In the genomic region with DNA sequence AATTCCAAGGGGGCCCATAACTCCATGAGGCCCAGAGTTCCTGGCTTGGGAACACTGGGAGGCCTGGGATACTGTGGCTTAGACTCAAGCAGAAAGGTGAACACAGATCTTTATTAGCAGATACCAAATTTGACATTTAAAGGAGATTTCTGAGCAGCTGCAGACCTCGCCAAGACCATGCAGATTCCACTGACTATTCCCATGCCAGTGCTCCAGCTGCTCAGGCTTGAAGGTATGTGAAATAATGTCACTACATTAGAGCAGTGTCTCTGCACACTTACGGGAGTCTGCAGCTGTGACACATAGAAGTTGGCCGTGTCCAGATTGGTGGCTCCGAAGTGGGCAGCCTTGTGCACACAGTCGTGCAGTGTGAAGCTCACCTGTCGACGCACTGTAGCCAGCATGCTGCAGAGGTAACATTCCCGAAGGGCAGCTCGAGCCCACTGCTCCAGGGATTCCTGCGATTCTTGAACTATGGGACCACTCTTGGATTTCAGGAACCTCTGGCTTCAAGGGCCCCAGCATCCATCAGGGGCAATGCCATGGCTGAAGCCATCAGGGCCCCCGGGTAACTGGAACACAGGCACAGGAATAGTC, we compare ENCODE assay signal across 20 cellular contexts. TPM values are rescaled to one million over a fixed set of nuclear protein-coding genes. Genes with fewer than 3 reads are reported as not detected.
DNase-seq lines count a peak whose midpoint lies in the region; ATAC-seq, FAIRE-seq and TF ChIP-seq lines count a peak whose summit lies in the region.
"Had no signal": no experiment of that assay in that cellular context is flagged by ENCODE, and none has a peak within 500 bp of the region (broad histone marks: within the 10 kb centered on the region; RNA-seq: fewer than 3 reads in every experiment).

No MANE protein-coding gene starts in this region.

- no peak overlapping the region for H3K4me2 ChIP-seq in SK-N-SH
- no peak overlapping the region for H3K4me2 ChIP-seq in H1 (ENCODE audit: insufficient read depth in 1 of 2, low read depth in 2 of 2, low read length in 2 of 2)
- H3K4me2 ChIP-seq: BLaER1 treated with 17β-estradiol and CSF1 and Interleukin-3, amounts not matched to agents 10 nM and 100 nM had no signal

- no peak for TF ChIP-seq EP300 in SK-N-SH (IDR thresholded peaks at IDR 0.05; ENCODE audit: borderline replicate concordance in 1 of 2, low read depth in 1 of 2, low read length in 1 of 2)
- no peak for TF ChIP-seq EP300 in H1 (IDR thresholded peaks at IDR 0.05; ENCODE audit: borderline replicate concordance in 1 of 2, low read depth in 2 of 2, low read length in 2 of 2)

- H3K23ac ChIP-seq in H1 (ENCODE audit: insufficient read length) = no peak overlapping the region

- H3K79me1 ChIP-seq in H1 (ENCODE audit: low read depth, low read length) = peaks cover 6% of the 10 kb centered on the region

- FAIRE-seq in H1 (lab: Jason Lieb, UNC) = no peak
- FAIRE-seq: D721Med, GM18507, K562 had no signal

- peak; percentile 20; the same call in 1 of the 3 replicates for ATAC-seq in SK-N-SH treated with all-trans-retinoic acid at 6 μM for 48 hours
- ATAC-seq in psoas muscle = peak in 3 of 4 donors; percentile 13 to 23 (median 20)
- ATAC-seq: K562 had no signal

- intact Hi-C loops in psoas muscle (cut with DNase I) = no loop called here

- no peaks in the 10 kb centered on the region for H3K23me2 ChIP-seq in H1 (ENCODE audit: low read depth, low read length)

- H4K20me1 ChIP-seq in SK-N-SH (ENCODE audit: insufficient read depth) = peaks cover 67% of the 10 kb centered on the region
- peaks cover 0 to 3% of the 10 kb centered on the region in 2 experiments for H4K20me1 ChIP-seq in H1 (replicated peaks in 1 of 2; ENCODE audit: control insufficient read depth in 1 of 2, insufficient read depth in 2 of 2, low read length in 2 of 2)

- H2AFZ ChIP-seq in SK-N-SH (ENCODE audit: low read depth) (no peak overlapping the region), H1 (ENCODE audit: low read length) (no peak overlapping the region)
- H2AFZ ChIP-seq: GM23248 had no signal

- H3K9me3 Mint-ChIP-seq in activated T-cell treated with anti-CD3 and anti-CD28 coated beads, Interleukin-2, amount 50 U/mL, for 24 hours = no peaks in the 10 kb centered on the region
- H3K9me3 Mint-ChIP-seq: CD4-positive, CD25-positive, alpha-beta regulatory T cell; H9 had no signal

- H4K91ac ChIP-seq in H1 (replicated peaks; ENCODE audit: insufficient read length, low read length) = no peak overlapping the region

- no peak overlapping the region for H2AK5ac ChIP-seq in H1 (ENCODE audit: low read depth, low read length)

- H3F3A ChIP-seq in SK-N-SH (replicated peaks; ENCODE audit: insufficient read depth) = peaks cover 20% of the 10 kb centered on the region

- H3K4me3 Mint-ChIP-seq in activated T-cell treated with anti-CD3 and anti-CD28 coated beads, Interleukin-2, amount 50 U/mL, for 24 hours = no peak overlapping the region
- H3K4me3 Mint-ChIP-seq: CD4-positive, CD25-positive, alpha-beta regulatory T cell; H9 had no signal

- H2BK5ac ChIP-seq in H1 (ENCODE audit: low read depth, low read length) = 0 out of 2 replicates have a peak overlapping the region, but pooled peaks have one; percentile 16

- H3K79me2 ChIP-seq in SK-N-SH (ENCODE audit: insufficient read depth) (peaks cover 99% of the 10 kb centered on the region), H1 (ENCODE audit: control insufficient read depth in 1 of 2, insufficient read depth in 2 of 2, low read length in 2 of 2) (peaks cover 0 to 51% of the 10 kb centered on the region in 2 experiments; a peak in 2 of 4 replicates)

- H3K18ac ChIP-seq in H1 (ENCODE audit: extremely low read depth, low read length) = no peak overlapping the region; the same call in 1 of the 2 replicates

- peaks cover 60% of the 10 kb centered on the region for H3K4me1 Mint-ChIP-seq in activated T-cell treated with anti-CD3 and anti-CD28 coated beads, Interleukin-2, amount 50 U/mL, for 24 hours (ENCODE audit: low read depth)

- TF ChIP-seq POLR2A in H1 (IDR thresholded peaks at IDR 0.05; ENCODE audit: control extremely low read depth in 1 of 2, low read depth in 2 of 2, low read length in 2 of 2) = no peak

- H3K4me3 ChIP-seq in SK-N-SH (ENCODE audit: low read depth in 2 of 2, low read length in 1 of 2) = no peak overlapping the region
- H3K4me3 ChIP-seq in H1 (ENCODE audit: extremely low read depth in 1 of 4, insufficient read depth in 2 of 4, low read depth in 3 of 4, low read length in 4 of 4) = no peak overlapping the region
- no peak overlapping the region for H3K4me3 ChIP-seq in psoas muscle
- H3K4me3 ChIP-seq: BLaER1 treated with 17β-estradiol and CSF1 and Interleukin-3, amounts not matched to agents 10 nM and 100 nM; GM23248; K562 had no signal

- no peak overlapping the region for H3K27ac Mint-ChIP-seq in activated T-cell treated with anti-CD3 and anti-CD28 coated beads, Interleukin-2, amount 50 U/mL, for 24 hours

- H4K8ac ChIP-seq in H1 (ENCODE audit: extremely low read depth, insufficient read depth, low read length) = no peak overlapping the region

- no peak for TF ChIP-seq RAD21 in SK-N-SH (IDR thresholded peaks at IDR 0.05; ENCODE audit: low read length)
- TF ChIP-seq RAD21 in H1 (IDR thresholded peaks at IDR 0.05 in 1 of 2, conservative IDR thresholded peaks at IDR 0.05 in 1 of 2; ENCODE audit: low read depth in 2 of 2, low read length in 2 of 2) = no peak

- no peak overlapping the region for H2BK15ac ChIP-seq in H1 (ENCODE audit: low read length)

- CTCF ChIA-PET in SK-N-SH (lab: Yijun Ruan, JAX) (interaction anchor here (0.6 to 1.6 kb wide), 3 partner anchors 10 to 138 kb away, joined by 3 to 6 read pairs (median 4); no protein-coding TSS in a partner anchor), H1 (lab: Charles Lee; ENCODE audit: partially characterized antibody) (interaction anchor here (1.6 to 2.4 kb wide), 4 partner anchors 16 to 253 kb away, joined by 3 to 9 read pairs (median 4); a partner anchor contains a TSS)

- POLR2A ChIA-PET in SK-N-SH (lab: Yijun Ruan, JAX) (no interaction called here), H1 (lab: Charles Lee; ENCODE audit: partially characterized antibody) (interaction anchor here (1.2 kb wide), 1 partner anchor 46 kb away, joined by 5 read pairs; a partner anchor contains a TSS)

- no peak overlapping the region for H3K4ac ChIP-seq in H1 (replicated peaks; ENCODE audit: insufficient read length, low read depth, low read length)

- H2BK12ac ChIP-seq in H1 (ENCODE audit: low read depth, low read length) = no peak overlapping the region

- no peak overlapping the region for H4K5ac ChIP-seq in H1 (ENCODE audit: insufficient read length, low read depth, low read length)

- H3K14ac ChIP-seq in H1 (ENCODE audit: insufficient read length) = no peak overlapping the region

- no peak overlapping the region; a peak in 1 of 4 replicates for H3K27ac ChIP-seq in SK-N-SH (ENCODE audit: low read depth in 2 of 2, low read length in 1 of 2)
- no peak overlapping the region for H3K27ac ChIP-seq in H1 (ENCODE audit: low read depth, low read length)
- no peak overlapping the region for H3K27ac ChIP-seq in psoas muscle
- H3K27ac ChIP-seq: 22Rv1; BLaER1 treated with 17β-estradiol and CSF1 and Interleukin-3, amounts not matched to agents 10 nM and 100 nM; GM23248 had no signal

- H3K9ac ChIP-seq in SK-N-SH = no peak overlapping the region
- H3K9ac ChIP-seq in H1 (replicated peaks in 1 of 4; ENCODE audit: extremely low read depth in 1 of 4, low read depth in 3 of 4, low read length in 3 of 4) = 0 out of 7 replicates have a peak overlapping the region, but pooled peaks of 1 of the 4 experiments have one; percentile 2
- H3K9ac ChIP-seq: BLaER1 treated with 17β-estradiol and CSF1 and Interleukin-3, amounts not matched to agents 10 nM and 100 nM; GM23248 had no signal

- H3K36me3 ChIP-seq in SK-N-SH (replicated peaks in 1 of 2; ENCODE audit: control insufficient read depth in 1 of 2, insufficient read depth in 2 of 2, low read length in 1 of 2) (peaks cover 56 to 61% of the 10 kb centered on the region in 2 experiments), H1 (ENCODE audit: control insufficient read depth in 2 of 4, insufficient read depth in 4 of 4, low read length in 3 of 4) (peaks cover 0 to 7% (median 2%) of the 10 kb centered on the region in 4 experiments; a peak in 4 of 8 replicates), psoas muscle (ENCODE audit: insufficient read depth in 1 of 2, low read depth in 1 of 2) (peaks cover 0 to 13% of the 10 kb centered on the region in 2 donors)

- H3K56ac ChIP-seq in H1 (replicated peaks; ENCODE audit: insufficient read length, low read depth, low read length) = no peak overlapping the region

- H3K27me3 ChIP-seq in SK-N-SH (ENCODE audit: insufficient read depth) (no peaks in the 10 kb centered on the region), H1 (replicated peaks in 1 of 4; ENCODE audit: control insufficient read depth in 3 of 4, extremely low read depth in 1 of 4, insufficient read depth in 3 of 4, low read length in 3 of 4) (no peaks in the 10 kb centered on the region), psoas muscle (ENCODE audit: insufficient read depth in 3 of 3, low read length in 2 of 3) (no peaks in the 10 kb centered on the region)
- H3K27me3 ChIP-seq: BLaER1 treated with 17β-estradiol and CSF1 and Interleukin-3, amounts not matched to agents 10 nM and 100 nM had no signal

- H3K9me3 ChIP-seq in SK-N-SH (no peaks in the 10 kb centered on the region), H1 (ENCODE audit: insufficient read depth in 2 of 2, low read depth in 1 of 2, low read length in 1 of 2) (no peaks in the 10 kb centered on the region), psoas muscle (no peaks in the 10 kb centered on the region)

- peaks cover 78% of the 10 kb centered on the region for H3K36me3 Mint-ChIP-seq in activated T-cell treated with anti-CD3 and anti-CD28 coated beads, Interleukin-2, amount 50 U/mL, for 24 hours (ENCODE audit: low read depth)

- peaks cover 0 to 10% of the 10 kb centered on the region in 2 experiments; a peak in 3 of 4 replicates for H3K4me1 ChIP-seq in SK-N-SH (ENCODE audit: control insufficient read depth in 1 of 2, insufficient read depth in 2 of 2, low read depth in 1 of 2, low read length in 1 of 2)
- peaks cover 0 to 2% (median under 1%) of the 10 kb centered on the region in 4 experiments; a peak in 2 of 7 replicates for H3K4me1 ChIP-seq in H1 (replicated peaks in 1 of 4; ENCODE audit: control insufficient read depth in 3 of 4, insufficient read depth in 4 of 4, low read length in 3 of 4)
- H3K4me1 ChIP-seq in psoas muscle = peaks cover 26% of the 10 kb centered on the region
- H3K4me1 ChIP-seq: BLaER1 treated with 17β-estradiol and CSF1 and Interleukin-3, amounts not matched to agents 10 nM and 100 nM had no signal

- 100% methylated on average over 9 of the region's 11 CpGs for WGBS in SK-N-SH (ENCODE audit: low lambda C conversion rate)
- whole genome bisulfite sequencing in H1 (ENCODE audit: extremely low coverage in 1 of 2, insufficient coverage in 1 of 2, insufficient read length in 1 of 2, insufficient replicate concordance in 2 of 2, low coverage in 1 of 2, low lambda C conversion rate in 2 of 2, missing lambda C conversion rate in 1 of 2), 2 experiments = 99% methylated on average over 11 of the region's 11 CpGs; no CpG with 5 or more reads in 1 of the 2 experiments
- 55 to 72% (median 56%) methylated on average over 11 of the region's 11 CpGs for WGBS in psoas muscle, 3 donors

- no peaks in the 10 kb centered on the region for H3K27me3 Mint-ChIP-seq in activated T-cell treated with anti-CD3 and anti-CD28 coated beads, Interleukin-2, amount 50 U/mL, for 24 hours
- H3K27me3 Mint-ChIP-seq: CD4-positive, CD25-positive, alpha-beta regulatory T cell had no signal

- DNase-seq in SK-N-SH (no peak), LHCN-M2 (ENCODE audit: low read depth) (peak; percentile 43), H1 (ENCODE audit: low read depth in 1 of 2, low spot score in 2 of 2) (no peak), psoas muscle (no peak), HK-2 (ENCODE audit: unreplicated experiment) (no peak), DMS153 treated with DMSO at 0.1 percent for 48 hours (lab: John Stamatoyannopoulos, UW; ENCODE audit: unreplicated experiment) (no peak)
- no peak for DNase-seq in activated T-cell treated with anti-CD3 and anti-CD28 coated beads, Interleukin-2, amount 50 U/mL, for 24 hours
- DNase-seq: AML-193; CD4-positive, CD25-positive, alpha-beta regulatory T cell; DMS153; DND-41; GF-D8; GM23248; H9 had no signal

- no peaks in the 10 kb centered on the region for H3K9me2 ChIP-seq in SK-N-SH

- H2BK120ac ChIP-seq in H1 (replicated peaks; ENCODE audit: low read depth, low read length) = no peak overlapping the region

- H2BK20ac ChIP-seq in H1 (ENCODE audit: low read length) = no peak overlapping the region

- TF ChIP-seq CTCF in SK-N-SH (IDR thresholded peaks at IDR 0.05) (no peak), H1 (IDR thresholded peaks at IDR 0.05; ENCODE audit: control extremely low read depth in 1 of 3, insufficient read depth in 1 of 3, low read depth in 1 of 3, low read length in 3 of 3) (no peak), psoas muscle (IDR thresholded peaks at IDR 0.05) (no peak)

RNA-seq across cellular contexts. Expression of a gene that starts 46.1 kb away (rescaled TPM):
- polyA plus RNA-seq in SK-N-SH (2012; rRNA removed) (119 and 171 TPM in 2 replicates), H1 (2011; rRNA removed) (36.6 and 85.3 TPM in 2 replicates), psoas muscle (100 to 1,000 TPM; 120 to 136 (median 126) TPM)
- polyA plus RNA-seq in SK-N-SH (2012; cell fraction: cytosol; rRNA removed) = 202 and 288 TPM in 2 replicates
- polyA plus RNA-seq in SK-N-SH (2012; cell fraction: nucleus; rRNA removed) = 55.8 and 118 TPM in 2 replicates
- total RNA-seq in LHCN-M2 (2014; rRNA removed) (486 and 502 TPM in 2 replicates), psoas muscle (100 to 1,000 TPM; 106 to 142 (median 127) TPM)
- 237 TPM for polyA plus RNA-seq in LHCN-M2 (2012)
- 177 and 183 TPM in 2 replicates for total RNA-seq in H1 (2021; fragmentation: NEBNext Ultra II Directional; extraction: Animal tissue kit (Norgen Biotek cat#: 25700))
- 98.4 TPM for polyA plus RNA-seq in H1 (2011; cell fraction: cytosol; rRNA removed)
- 20.1 TPM for polyA plus RNA-seq in H1 (2011; cell fraction: nucleus; rRNA removed)
- 93.7 to 256 TPM (median 114 TPM) in 4 replicates for polyA plus RNA-seq in H1 (2012, experiment 1 of 2)
- polyA plus RNA-seq in H1 (2012, experiment 2 of 2) = 18.3 TPM
- 128 TPM for polyA plus RNA-seq in H1 (2013, experiment 1 of 2)
- polyA plus RNA-seq in H1 (2013, experiment 2 of 2) = 131 TPM
- 79.6 and 117 TPM in 2 replicates for polyA minus RNA-seq in H1 (2011; rRNA and poly(A)+ RNA removed)
- polyA minus RNA-seq in H1 (2011; cell fraction: cytosol; rRNA and poly(A)+ RNA removed) = 43.0 TPM
- polyA minus RNA-seq in H1 (2011; cell fraction: nucleus; rRNA and poly(A)+ RNA removed) = 86.5 TPM
